2 cellular contexts compared by ENCODE assay signal in the genomic region with DNA sequence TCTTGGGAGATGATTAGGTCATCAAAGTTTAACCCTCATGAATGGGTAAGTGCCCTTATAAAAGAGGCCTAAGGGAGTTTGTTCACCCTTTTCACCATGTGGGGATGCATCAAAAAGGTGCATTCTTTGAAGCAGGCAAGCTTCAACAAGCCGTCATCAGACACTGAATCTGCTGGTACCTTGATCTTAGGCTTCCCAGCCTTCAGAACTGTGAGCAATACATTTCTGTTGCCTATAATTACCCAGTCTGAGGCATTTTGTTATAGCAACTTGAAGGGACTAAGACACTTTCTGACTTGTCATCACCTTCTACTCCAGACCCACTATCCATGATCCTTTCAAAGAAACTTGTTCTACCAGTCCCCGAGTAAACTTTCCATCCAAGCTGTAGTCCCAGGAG.
TF ChIP-seq lines count a peak whose summit lies in the region.

No MANE protein-coding gene starts in this region.

TF ChIP-seq in SK-N-SH treated with all-trans-retinoic acid at 6 μM for 48 hours, 23 proteins besides CTCF, POLR2A, EP300 and RAD21 (continued from another document):
- TF ChIP-seq, protein P1, sequence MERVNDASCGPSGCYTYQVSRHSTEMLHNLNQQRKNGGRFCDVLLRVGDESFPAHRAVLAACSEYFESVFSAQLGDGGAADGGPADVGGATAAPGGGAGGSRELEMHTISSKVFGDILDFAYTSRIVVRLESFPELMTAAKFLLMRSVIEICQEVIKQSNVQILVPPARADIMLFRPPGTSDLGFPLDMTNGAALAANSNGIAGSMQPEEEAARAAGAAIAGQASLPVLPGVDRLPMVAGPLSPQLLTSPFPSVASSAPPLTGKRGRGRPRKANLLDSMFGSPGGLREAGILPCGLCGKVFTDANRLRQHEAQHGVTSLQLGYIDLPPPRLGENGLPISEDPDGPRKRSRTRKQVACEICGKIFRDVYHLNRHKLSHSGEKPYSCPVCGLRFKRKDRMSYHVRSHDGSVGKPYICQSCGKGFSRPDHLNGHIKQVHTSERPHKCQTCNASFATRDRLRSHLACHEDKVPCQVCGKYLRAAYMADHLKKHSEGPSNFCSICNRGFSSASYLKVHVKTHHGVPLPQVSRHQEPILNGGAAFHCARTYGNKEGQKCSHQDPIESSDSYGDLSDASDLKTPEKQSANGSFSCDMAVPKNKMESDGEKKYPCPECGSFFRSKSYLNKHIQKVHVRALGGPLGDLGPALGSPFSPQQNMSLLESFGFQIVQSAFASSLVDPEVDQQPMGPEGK (CRISPR knock-in tag; IDR thresholded peaks at IDR 0.05; ENCODE audit: borderline replicate concordance): 0 out of 2 replicates have a peak, but pooled peaks have one; percentile 7
- TF ChIP-seq ZNF565 (CRISPR knock-in tag; conservative IDR thresholded peaks at IDR 0.05; ENCODE audit: low read depth) (no peak), ZNF8 (CRISPR knock-in tag; IDR thresholded peaks at IDR 0.05) (no peak), TOX (CRISPR knock-in tag; IDR thresholded peaks at IDR 0.05; ENCODE audit: borderline replicate concordance) (no peak), TCF4 (CRISPR knock-in tag; IDR thresholded peaks at IDR 0.05; ENCODE audit: borderline replicate concordance) (no peak)

TF ChIP-seq in SK-N-SH, 30 proteins besides CTCF, POLR2A, EP300 and RAD21 (continued from another document):
- TF ChIP-seq FOSL2 (IDR thresholded peaks at IDR 0.05; ENCODE audit: borderline replicate concordance, low read depth) (no peak), ELF1 (IDR thresholded peaks at IDR 0.05) (no peak), GATA2 (CRISPR knock-in tag; IDR thresholded peaks at IDR 0.05) (no peak), POLR2AphosphoS5 (IDR thresholded peaks at IDR 0.05; ENCODE audit: low read depth, low read length) (no peak; the same call in 1 of the 2 replicates), RFX5 (IDR thresholded peaks at IDR 0.05; ENCODE audit: low read length) (no peak), USF2 (IDR thresholded peaks at IDR 0.05; ENCODE audit: borderline replicate concordance, low read depth, low read length) (no peak), IRF3 (IDR thresholded peaks at IDR 0.05; ENCODE audit: low read depth, low read length) (no peak), NFIC (IDR thresholded peaks at IDR 0.05; ENCODE audit: borderline replicate concordance) (no peak), FOXJ3 (CRISPR knock-in tag; IDR thresholded peaks at IDR 0.05) (no peak)
